ENCODE assay signal across 8 cellular contexts in genomic region chrX:100636321-100636991, GRCh38. TPM values are rescaled to one million over a fixed set of nuclear protein-coding genes. Genes with fewer than 3 reads are reported as not detected.
DNase-seq lines count a peak whose midpoint lies in the region; ATAC-seq and TF ChIP-seq lines count a peak whose summit lies in the region.

TSS of gene TSPAN6 (minus strand) at chrX:100636806. CDS start at chrX:100636694, 112 bp downstream.

- H3K9ac ChIP-seq in SK-N-SH = peak within 1 kb of the TSS; percentile 74

- H3K27me3 Mint-ChIP-seq in CD4-positive, alpha-beta memory T cell = peaks cover 0 to under 1% of the 10 kb centered on the region in 2 donors

- peak within 1 kb of the TSS; percentile 73 for H3K4me2 ChIP-seq in SK-N-SH

- H3K9me3 Mint-ChIP-seq in CD4-positive, alpha-beta memory T cell = no peaks in the 10 kb centered on the region

- intact Hi-C loops in CD4-positive, alpha-beta memory T cell (cut with micrococcal nuclease) = loop anchor here (2.0 kb wide), 1 partner anchor 124 kb away; no protein-coding TSS in a partner anchor
- intact Hi-C loops in adrenal gland (cut with DNase I) (no loop called here), left cardiac atrium (cut with DNase I) (no loop called here), thyroid gland (cut with DNase I) (no loop called here)

- TF ChIP-seq CTCF in SK-N-SH (IDR thresholded peaks at IDR 0.05) (peak; percentile 65), adrenal gland (IDR thresholded peaks at IDR 0.05) (peak; percentile 24 to 54 (median 38)), thyroid gland (IDR thresholded peaks at IDR 0.05) (peak in 5 of 6 experiments; percentile 9 to 51 (median 37))

- H3K36me3 Mint-ChIP-seq in CD4-positive, alpha-beta memory T cell = no peaks in the 10 kb centered on the region

- H2AFZ ChIP-seq in SK-N-SH (ENCODE audit: low read depth) = peak within 1 kb of the TSS; percentile 87

- H3K79me2 ChIP-seq in SK-N-SH (ENCODE audit: insufficient read depth) = no peaks in the 10 kb centered on the region

- no peaks in the 10 kb centered on the region for H3K9me2 ChIP-seq in SK-N-SH

- CTCF ChIA-PET in CD4-positive, alpha-beta memory T cell (lab: Charles Lee; ENCODE audit: partially characterized antibody) = interaction anchor here (1.2 to 2.1 kb wide), 5 partner anchors 10 to 132 kb away, joined by 3 to 8 read pairs (median 6); no protein-coding TSS in a partner anchor
- CTCF ChIA-PET in SK-N-SH (lab: Yijun Ruan, JAX) = interaction anchor here (0.6 to 2.2 kb wide), 21 partner anchors 9 to 187 kb away, joined by 3 to 16 read pairs (median 5); no protein-coding TSS in a partner anchor

- POLR2A ChIA-PET in CD4-positive, alpha-beta memory T cell (lab: Charles Lee; ENCODE audit: partially characterized antibody) = interaction anchor here (1.0 kb wide), 2 partner anchors 10 to 1518 kb away, joined by 3 read pairs; no protein-coding TSS in a partner anchor
- POLR2A ChIA-PET in SK-N-SH (lab: Yijun Ruan, JAX) = interaction anchor here (0.7 to 1.0 kb wide), 2 partner anchors 18 to 35 kb away, joined by 3 read pairs; no protein-coding TSS in a partner anchor

- TF ChIP-seq EP300 in SK-N-SH (IDR thresholded peaks at IDR 0.05; ENCODE audit: borderline replicate concordance in 1 of 2, low read depth in 1 of 2, low read length in 1 of 2) = no peak

- TF ChIP-seq POLR2A in adrenal gland (IDR thresholded peaks at IDR 0.05) = peak in 1 of 2 donors; percentile 33
- peak in 1 of 2 donors; percentile 40 for TF ChIP-seq POLR2A in thyroid gland (IDR thresholded peaks at IDR 0.05)

- peak within 1 kb of the TSS; percentile 38 for H3K27ac ChIP-seq in CD4-positive, alpha-beta memory T cell (ENCODE audit: low read depth, low read length)
- H3K27ac ChIP-seq in SK-N-SH (ENCODE audit: low read depth in 2 of 2, low read length in 1 of 2) (peak within 1 kb of the TSS; percentile 10 to 60; a peak in 3 of 4 replicates), adrenal gland (peak within 1 kb of the TSS in 2 of 5 donors; percentile 15 to 56), thyroid gland (peak within 1 kb of the TSS; percentile 1 to 66 (median 66))

- peak within 1 kb of the TSS; percentile 92 to 97 (median 96) for H3K4me3 Mint-ChIP-seq in CD4-positive, alpha-beta memory T cell

- H4K20me1 ChIP-seq in SK-N-SH (ENCODE audit: insufficient read depth) = no peaks in the 10 kb centered on the region

- ATAC-seq in GM21381 (IDR thresholded peaks at IDR 0.05; ENCODE audit: unreplicated experiment) (peak; percentile 98), left cardiac atrium (peak; percentile 97 to 100)

- H3K4me1 ChIP-seq in CD4-positive, alpha-beta memory T cell (ENCODE audit: insufficient read depth, low read length) = peaks cover 8% of the 10 kb centered on the region
- peaks cover 0 to 3% of the 10 kb centered on the region in 2 experiments; a peak in 1 of 4 replicates for H3K4me1 ChIP-seq in SK-N-SH (ENCODE audit: control insufficient read depth in 1 of 2, insufficient read depth in 2 of 2, low read depth in 1 of 2, low read length in 1 of 2)
- no peaks in the 10 kb centered on the region for H3K4me1 ChIP-seq in adrenal gland (replicated peaks in 1 of 2)
- no peaks in the 10 kb centered on the region for H3K4me1 ChIP-seq in thyroid gland

- no peaks in the 10 kb centered on the region for H3F3A ChIP-seq in SK-N-SH (replicated peaks; ENCODE audit: insufficient read depth)

- no peaks in the 10 kb centered on the region for H3K9me3 ChIP-seq in CD4-positive, alpha-beta memory T cell (ENCODE audit: control insufficient read depth in 1 of 2, low read length in 2 of 2)
- H3K9me3 ChIP-seq in SK-N-SH (no peaks in the 10 kb centered on the region), adrenal gland (replicated peaks in 1 of 3) (no peaks in the 10 kb centered on the region), thyroid gland (no peaks in the 10 kb centered on the region)

- 21% methylated on average over 45 of the region's 51 CpGs for WGBS in SK-N-SH (ENCODE audit: low lambda C conversion rate)
- WGBS in adrenal gland, 4 donors = 1 to 47% (median 16%) methylated on average over 15 to 51 of the region's 51 CpGs
- WGBS in thyroid gland, 2 donors = 0 to 1% methylated on average over 12 to 21 of the region's 51 CpGs

- no peaks in the 10 kb centered on the region for H3K36me3 ChIP-seq in CD4-positive, alpha-beta memory T cell (ENCODE audit: insufficient read depth, low read length)
- H3K36me3 ChIP-seq in SK-N-SH (replicated peaks in 1 of 2; ENCODE audit: control insufficient read depth in 1 of 2, insufficient read depth in 2 of 2, low read length in 1 of 2) (peaks cover 0 to 10% of the 10 kb centered on the region in 2 experiments), adrenal gland (replicated peaks in 1 of 2) (no peaks in the 10 kb centered on the region), thyroid gland (no peaks in the 10 kb centered on the region)

- peaks cover 0 to 18% (median 7%) of the 10 kb centered on the region in 4 donors for H3K4me1 Mint-ChIP-seq in CD4-positive, alpha-beta memory T cell

- TF ChIP-seq RAD21 in SK-N-SH (IDR thresholded peaks at IDR 0.05; ENCODE audit: low read length) = peak; percentile 45

- DNase-seq in CD4-positive, alpha-beta memory T cell = peak; percentile 73 to 80 (median 77)
- peak; percentile 73 for DNase-seq in HuH-7 (ENCODE audit: low spot score)
- DNase-seq in SK-N-SH = peak; percentile 82
- peak; percentile 76 to 88 (median 81) for DNase-seq in adrenal gland
- peak; percentile 83 for DNase-seq in left cardiac atrium
- peak; percentile 51 for DNase-seq in pons (ENCODE audit: low spot score)
- DNase-seq in thyroid gland = peak; percentile 75 to 79

- H3K4me3 ChIP-seq in CD4-positive, alpha-beta memory T cell (ENCODE audit: low read length in 2 of 2) = peak within 1 kb of the TSS in 1 of 2 donors; percentile 35
- H3K4me3 ChIP-seq in SK-N-SH (ENCODE audit: low read depth in 2 of 2, low read length in 1 of 2) (peak within 1 kb of the TSS; percentile 61 to 69), adrenal gland (peak within 1 kb of the TSS; percentile 8 to 61 (median 22)), thyroid gland (replicated peaks in 1 of 3) (peak within 1 kb of the TSS; percentile 8 to 51 (median 38))

- peak within 1 kb of the TSS; percentile 40 to 95 (median 91) for H3K27ac Mint-ChIP-seq in CD4-positive, alpha-beta memory T cell

- H3K27me3 ChIP-seq in CD4-positive, alpha-beta memory T cell (ENCODE audit: insufficient read depth, low read length) = no peaks in the 10 kb centered on the region
- H3K27me3 ChIP-seq in SK-N-SH (ENCODE audit: insufficient read depth) = no peaks in the 10 kb centered on the region; the same call in 1 of the 2 replicates
- peaks cover 12% of the 10 kb centered on the region for H3K27me3 ChIP-seq in adrenal gland
- H3K27me3 ChIP-seq in thyroid gland = no peaks in the 10 kb centered on the region

TF ChIP-seq in SK-N-SH, 30 proteins besides CTCF, POLR2A, EP300 and RAD21:
- TF ChIP-seq EZH2phosphoT487 (IDR thresholded peaks at IDR 0.05; ENCODE audit: borderline replicate concordance, low read depth) = no peak
- no peak for TF ChIP-seq NRF1 (IDR thresholded peaks at IDR 0.05; ENCODE audit: low read depth, low read length)
- TF ChIP-seq NFIC (IDR thresholded peaks at IDR 0.05; ENCODE audit: borderline replicate concordance) = 0 out of 2 replicates have a peak, but pooled peaks have one; percentile 9
- TF ChIP-seq USF2 (IDR thresholded peaks at IDR 0.05; ENCODE audit: borderline replicate concordance, low read depth, low read length) = no peak
- TF ChIP-seq RCOR1 (IDR thresholded peaks at IDR 0.05; ENCODE audit: low read length) = peak; percentile 10; the same call in 1 of the 2 replicates
- TF ChIP-seq POLR2AphosphoS5 (IDR thresholded peaks at IDR 0.05; ENCODE audit: low read depth, low read length) = peak; percentile 62

RNA-seq across cellular contexts. Expression of gene TSPAN6, which starts in this region (rescaled TPM):
- 1 to 10 TPM in 1 of 2 experiments, under 1 TPM in 1; 0.93 to 1.2 TPM for total RNA-seq in CD4-positive, alpha-beta memory T cell
- 1 to 10 TPM; 3.9 to 4.1 TPM for polyA plus RNA-seq in CD4-positive, alpha-beta memory T cell
- polyA plus RNA-seq in SK-N-SH (2012; rRNA removed) = 20.9 and 21.7 TPM in 2 replicates
- polyA plus RNA-seq in SK-N-SH (2012; cell fraction: cytosol; rRNA removed) = 27.2 and 33.7 TPM in 2 replicates
- 9.1 and 13.6 TPM in 2 replicates for polyA plus RNA-seq in SK-N-SH (2012; cell fraction: nucleus; rRNA removed)
- total RNA-seq in adrenal gland = 10 to 100 TPM; 21.6 to 37.9 (median 26.8) TPM
- polyA plus RNA-seq in adrenal gland = 10 to 100 TPM; 12.5 to 28.4 (median 16.9) TPM
- total RNA-seq in left cardiac atrium = 10 to 100 TPM in 1 of 2 donors, 1 to 10 TPM in 1; 8.0 to 10.1 TPM
- total RNA-seq in thyroid gland = 10 to 100 TPM; 33.5 to 45.9 (median 35.2) TPM

Comparison
In these comparisons a context has a peak if more than half of its experiments do, and no peak if none do; other contexts are left out.
1. RNA of gene TSPAN6 (total RNA-seq): 33.5 to 45.9 TPM in thyroid gland, 21.6 to 37.9 TPM in adrenal gland and 8.0 to 10.1 TPM in left cardiac atrium; 0.93 to 1.2 TPM in CD4-positive, alpha-beta memory T cell; every median in the first group is over 4 times any median in the second.
2. Peak in every context shown above with its lines, with median percentiles within 50 percentile points of each other: DNase-seq and CTCF ChIP-seq.